Comparison of ENCODE assay signal across 1 cellular context in genomic region chr22:18024276-18024939, GRCh38.
TF ChIP-seq lines count a peak whose summit lies in the region.

MICAL3 (minus strand) TSS chr22:18024561; CDS start chr22:17906812, 117,749 bp downstream.

TF ChIP-seq in K562, 482 proteins besides CTCF, POLR2A, EP300 and RAD21 (continued from another document):
- TF ChIP-seq UBTF (IDR thresholded peaks at IDR 0.05; ENCODE audit: borderline replicate concordance in 1 of 2, low read depth in 2 of 2, low read length in 2 of 2) (peak in 1 of 2 experiments; percentile 81; a peak in 1 of 4 replicates), MYC (IDR thresholded peaks at IDR 0.05; ENCODE audit: low read depth, low read length) (peak; percentile 72), MYC (CRISPR knock-in tag; IDR thresholded peaks at IDR 0.05; ENCODE audit: borderline replicate concordance, low read depth) (no peak), MYBL2 (IDR thresholded peaks at IDR 0.05; ENCODE audit: low read depth) (no peak), MYBL2 (CRISPR knock-in tag; IDR thresholded peaks at IDR 0.05; ENCODE audit: borderline replicate concordance) (no peak)
TF ChIP-seq in K562: peak in this region for 34.
